17 cellular contexts compared by ENCODE assay signal in genomic region chr15:50450678-50451077, GRCh38.
"Had no signal": no experiment of that assay in that cellular context is flagged by ENCODE, and none has a peak within 500 bp of the region (broad histone marks: within the 10 kb centered on the region; RNA-seq: fewer than 3 reads in every experiment).

No MANE protein-coding gene starts in this region.

- H3K27ac ChIP-seq: cardiac muscle cell, esophagus squamous epithelium, foreskin keratinocyte, lower lobe of right lung, upper lobe of left lung had no signal

- DNase-seq: activated CD4-positive, alpha-beta T cell treated with anti-CD3 and anti-CD28 coated beads for 36 hours; activated CD8-positive, alpha-beta memory T cell treated with anti-CD3 and anti-CD28 coated beads, Interleukin-2, amount 50 U/mL, for 48 hours; activated CD8-positive, alpha-beta T cell treated with anti-CD3 and anti-CD28 coated beads, Interleukin-2, amount 10 ng/mL, durations not matched to agents 7 days and 5 days; activated naive CD4-positive, alpha-beta T cell; esophagus squamous epithelium; foreskin keratinocyte; immature natural killer cell; lower lobe of right lung; naive B cell; posterior cingulate gyrus; right cardiac atrium; spleen; stimulated activated CD4-positive, alpha-beta T cell treated with anti-CD3 and anti-CD28 coated beads, Interleukin-1b, Interleukin-23, amount 100 ng/mL, for 48 hours; stimulated activated naive CD4-positive, alpha-beta T cell treated with Interleukin-2 at 50 U/mL for 16 hours; T-helper 9 cell; upper lobe of left lung had no signal

- H3K27me3 ChIP-seq: cardiac muscle cell, esophagus squamous epithelium, foreskin keratinocyte, spleen, upper lobe of left lung had no signal

- H3K9me3 ChIP-seq: esophagus squamous epithelium, lower lobe of right lung, spleen, upper lobe of left lung had no signal

- H3K4me1 ChIP-seq: esophagus squamous epithelium, foreskin keratinocyte, lower lobe of right lung had no signal

- ATAC-seq: activated CD4-positive, alpha-beta T cell treated with anti-CD3 and anti-CD28 coated beads for 36 hours; activated CD8-positive, alpha-beta T cell treated with anti-CD3 and anti-CD28 coated beads, Interleukin-2, amount 10 ng/mL, durations not matched to agents 7 days and 5 days; foreskin keratinocyte; lower lobe of right lung; right cardiac atrium had no signal

- H3K4me3 ChIP-seq: cardiac muscle cell, esophagus squamous epithelium, lower lobe of right lung, spleen, upper lobe of left lung had no signal
